In genomic region chr6:25027221-25027916, GRCh38 we compare ENCODE assay signal across 8 cellular contexts.
A peak's percentile ranks its signal among the peaks of the same experiment; 100 is the strongest.
DNase-seq lines count a peak whose midpoint lies in the region; ATAC-seq lines count a peak whose summit lies in the region.

No MANE protein-coding gene starts in this region.

- peak overlapping the region; percentile 47 for H3K4me3 Mint-ChIP-seq in central memory CD8-positive, alpha-beta T cell

- no peaks in the 10 kb centered on the region for H3K27me3 Mint-ChIP-seq in central memory CD8-positive, alpha-beta T cell

- H3K36me3 Mint-ChIP-seq in central memory CD8-positive, alpha-beta T cell (ENCODE audit: insufficient read depth), result peaks cover 18% of the 10 kb centered on the region

- no peaks in the 10 kb centered on the region for H3K9me3 Mint-ChIP-seq in central memory CD8-positive, alpha-beta T cell

- DNase-seq in T-helper 2 cell, result peak; percentile 52 to 95 (median 68)
- DNase-seq in central memory CD8-positive, alpha-beta T cell (ENCODE audit: low spot score in 2 of 2), result peak; percentile 59
- DNase-seq in stimulated activated CD8-positive, alpha-beta memory T cell treated with anti-CD3 and anti-CD28 coated beads, Interleukin-4, amount 100 ng/mL, for 24 hours (ENCODE audit: low read depth), result peak; percentile 59
- DNase-seq in AG20443 (ENCODE audit: low spot score), result no peak
- no peak for DNase-seq in globus pallidus (ENCODE audit: low spot score)
- no peak for DNase-seq in Ammon's horn (ENCODE audit: low spot score)

- ATAC-seq in GM18508 (IDR thresholded peaks at IDR 0.05; ENCODE audit: insufficient read depth, unreplicated experiment) (peak; percentile 91), HG02885 (IDR thresholded peaks at IDR 0.05; ENCODE audit: poor library complexity, unreplicated experiment) (peak; percentile 97)
- peak; percentile 95 for ATAC-seq in central memory CD8-positive, alpha-beta T cell (replicated peaks; ENCODE audit: extremely low read depth, poor library complexity, severe bottlenecking)

- H3K27ac Mint-ChIP-seq in central memory CD8-positive, alpha-beta T cell (ENCODE audit: low read depth), result peak overlapping the region; percentile 86

- peaks cover 41% of the 10 kb centered on the region for H3K4me1 Mint-ChIP-seq in central memory CD8-positive, alpha-beta T cell

Comparison
In these comparisons a context has a peak if more than half of its experiments do, and no peak if none do; other contexts are left out.
1. DNase-seq: peak in T-helper 2 cell (5 of 5), central memory CD8-positive, alpha-beta T cell (2 of 2) and stimulated activated CD8-positive, alpha-beta memory T cell treated with anti-CD3 and anti-CD28 coated beads, Interleukin-4, amount 100 ng/mL, for 24 hours (single experiment); none in AG20443 (single experiment), globus pallidus (single experiment) and Ammon's horn (single experiment).
2. Peak in every context shown above with its lines, with median percentiles within 50 percentile points of each other: ATAC-seq.